12 cellular contexts compared by ENCODE assay signal in the genomic region with DNA sequence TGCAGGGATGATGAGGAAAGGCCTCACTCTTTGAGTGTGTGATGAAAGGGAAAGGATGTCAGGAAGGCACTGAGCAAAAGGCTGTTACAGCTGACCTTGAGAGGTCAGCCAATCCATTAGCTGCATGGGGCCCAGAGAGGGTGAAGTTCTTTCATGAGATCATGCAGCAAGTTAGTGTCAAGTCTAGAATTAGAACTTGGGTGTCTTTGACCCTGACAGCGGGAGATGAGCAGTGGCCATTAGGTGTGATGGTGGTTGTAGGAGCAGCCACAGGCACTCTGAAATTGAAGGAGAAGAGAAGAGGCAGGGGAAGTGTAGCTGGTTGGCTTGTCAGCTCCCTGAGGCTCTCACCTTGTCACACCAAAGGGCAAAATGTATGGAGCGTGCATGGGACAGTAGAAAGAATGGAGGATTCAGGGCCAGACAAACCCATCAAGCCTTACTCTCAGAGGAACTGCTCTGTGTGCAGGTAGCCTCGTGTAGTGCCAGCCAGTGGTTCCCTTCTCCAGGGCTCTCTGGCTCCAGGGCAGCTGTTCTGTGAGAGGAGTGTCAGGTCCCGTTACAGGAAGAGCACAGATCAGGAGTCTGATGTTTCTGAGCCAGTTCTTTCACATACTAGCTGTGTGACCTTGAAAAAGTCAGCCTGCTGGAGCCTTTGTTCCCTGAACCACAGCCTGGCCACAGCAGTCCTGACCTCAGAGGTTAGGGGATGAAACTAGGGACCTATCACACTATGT. TPM values are rescaled to one million over a fixed set of nuclear protein-coding genes. Genes with fewer than 3 reads are reported as not detected.
DNase-seq lines count a peak whose midpoint lies in the region; ATAC-seq lines count a peak whose summit lies in the region.
"Had no signal": no experiment of that assay in that cellular context is flagged by ENCODE, and none has a peak within 500 bp of the region (broad histone marks: within the 10 kb centered on the region; RNA-seq: fewer than 3 reads in every experiment).

No MANE protein-coding gene starts in this region.

- intact Hi-C loops in activated naive CD4-positive, alpha-beta T cell treated with anti-CD3 and anti-CD28 coated beads for 36 hours (cut with micrococcal nuclease), result loop anchor here (10.0 kb wide), 2 partner anchors 631 to 701 kb away; no protein-coding TSS in a partner anchor

- H3K4me3 Mint-ChIP-seq in activated naive CD4-positive, alpha-beta T cell treated with anti-CD3 and anti-CD28 coated beads for 36 hours, result no peak overlapping the region
- H3K4me3 Mint-ChIP-seq in activated T-helper 17 cell treated with anti-CD3 and anti-CD28 coated beads, Interleukin-2, amount 50 U/mL, for 72 hours, result peak overlapping the region; percentile 26

- no peak for DNase-seq in activated naive CD4-positive, alpha-beta T cell treated with anti-CD3 and anti-CD28 coated beads for 36 hours
- DNase-seq in activated naive CD4-positive, alpha-beta T cell treated with Interleukin-2 at 50 U/mL for 16 hours, result no peak
- DNase-seq in left kidney (ENCODE audit: low read depth, low spot score) (peak; percentile 44), substantia nigra (lab: John Stamatoyannopoulos, UW) (no peak)
- no peak for DNase-seq in stimulated activated CD4-positive, alpha-beta T cell treated with anti-CD3 and anti-CD28 coated beads, Interleukin-12 subunit alpha, Interleukin-12 subunit beta, amount 100 ng/mL, for 4 hours
- DNase-seq in activated CD8-positive, alpha-beta memory T cell treated with anti-CD3 and anti-CD28 coated beads, Interleukin-2, amount 50 U/mL, for 4 hours, result no peak
- DNase-seq: anterior cingulate cortex, kidney, NCI-H226 had no signal

- peak overlapping the region; percentile 86 for H3K27ac Mint-ChIP-seq in activated naive CD4-positive, alpha-beta T cell treated with anti-CD3 and anti-CD28 coated beads for 36 hours
- H3K27ac Mint-ChIP-seq in activated T-helper 17 cell treated with anti-CD3 and anti-CD28 coated beads, Interleukin-2, amount 50 U/mL, for 72 hours, result peak overlapping the region; percentile 14

- peak overlapping the region; percentile 91 for H3K27ac ChIP-seq in substantia nigra (ENCODE audit: low read depth, low read length, poor library complexity, severe bottlenecking)
- H3K27ac ChIP-seq: SJSA1 had no signal

- H3K27me3 Mint-ChIP-seq in activated naive CD4-positive, alpha-beta T cell treated with anti-CD3 and anti-CD28 coated beads for 36 hours (ENCODE audit: low read depth), result no peaks in the 10 kb centered on the region
- no peaks in the 10 kb centered on the region for H3K27me3 Mint-ChIP-seq in activated T-helper 17 cell treated with anti-CD3 and anti-CD28 coated beads, Interleukin-2, amount 50 U/mL, for 72 hours

- H3K4me1 Mint-ChIP-seq in activated naive CD4-positive, alpha-beta T cell treated with anti-CD3 and anti-CD28 coated beads for 36 hours (ENCODE audit: low read depth), result peaks cover 95% of the 10 kb centered on the region
- peaks cover 67% of the 10 kb centered on the region for H3K4me1 Mint-ChIP-seq in activated T-helper 17 cell treated with anti-CD3 and anti-CD28 coated beads, Interleukin-2, amount 50 U/mL, for 72 hours

- no peak for ATAC-seq in activated T-helper 17 cell treated with anti-CD3 and anti-CD28 coated beads, Interleukin-2, amount 50 U/mL, for 72 hours (replicated peaks)
- ATAC-seq in HG02623 (IDR thresholded peaks at IDR 0.05; ENCODE audit: unreplicated experiment), result no peak

- CTCF ChIA-PET in activated naive CD4-positive, alpha-beta T cell treated with anti-CD3 and anti-CD28 coated beads for 36 hours (lab: Charles Lee), result interaction anchor here (0.6 to 1.7 kb wide), 5 partner anchors 7 to 314 kb away, joined by 3 to 6 read pairs (median 3); no protein-coding TSS in a partner anchor

- no peaks in the 10 kb centered on the region for H3K9me3 Mint-ChIP-seq in activated naive CD4-positive, alpha-beta T cell treated with anti-CD3 and anti-CD28 coated beads for 36 hours
- H3K9me3 Mint-ChIP-seq in activated T-helper 17 cell treated with anti-CD3 and anti-CD28 coated beads, Interleukin-2, amount 50 U/mL, for 72 hours, result no peaks in the 10 kb centered on the region

- peaks cover 15% of the 10 kb centered on the region for H3K36me3 Mint-ChIP-seq in activated naive CD4-positive, alpha-beta T cell treated with anti-CD3 and anti-CD28 coated beads for 36 hours (ENCODE audit: low read depth)
- H3K36me3 Mint-ChIP-seq in activated T-helper 17 cell treated with anti-CD3 and anti-CD28 coated beads, Interleukin-2, amount 50 U/mL, for 72 hours (ENCODE audit: low read depth), result no peaks in the 10 kb centered on the region

RNA-seq across cellular contexts. Expression of gene MAP4K4, which starts 35.9 kb away (rescaled TPM):
- total RNA-seq in activated naive CD4-positive, alpha-beta T cell treated with anti-CD3 and anti-CD28 coated beads for 36 hours, result 100 to 1,000 TPM; 126 to 131 TPM
- total RNA-seq in activated T-helper 17 cell treated with anti-CD3 and anti-CD28 coated beads, Interleukin-2, amount 50 U/mL, for 72 hours, result 10 to 100 TPM; 26.4 to 54.9 TPM
